In genomic region chr19:7210359-7210758, GRCh38 we compare ENCODE assay signal across 36 cellular contexts.
"Had no signal": no experiment of that assay in that cellular context is flagged by ENCODE, and none has a peak within 500 bp of the region (broad histone marks: within the 10 kb centered on the region; RNA-seq: fewer than 3 reads in every experiment).

No MANE protein-coding gene starts in this region.

- H3K27ac ChIP-seq: breast epithelium, colonic mucosa, foreskin keratinocyte, gastroesophageal sphincter had no signal

- H3K4me3 ChIP-seq: adrenal gland, breast epithelium, cardiac muscle cell, colonic mucosa, esophagus muscularis mucosa, gastroesophageal sphincter had no signal

- H3K4me1 ChIP-seq: breast epithelium, colonic mucosa, foreskin keratinocyte had no signal

- H3K9me3 Mint-ChIP-seq: activated CD4-positive, alpha-beta memory T cell treated with anti-CD3 and anti-CD28 coated beads for 36 hours; activated CD4-positive, alpha-beta T cell treated with anti-CD3 and anti-CD28 coated beads, Interleukin-2, amount 10 ng/mL, durations not matched to agents 24 days and 14 days; activated naive CD4-positive, alpha-beta T cell treated with anti-CD3 and anti-CD28 coated beads for 36 hours; activated naive CD4-positive, alpha-beta T cell treated with anti-CD3 and anti-CD28 coated beads, Interleukin-2, amount 50 U/mL, for 24 hours; activated naive CD8-positive, alpha-beta T cell treated with anti-CD3 and anti-CD28 coated beads for 36 hours; activated naive CD8-positive, alpha-beta T cell treated with anti-CD3 and anti-CD28 coated beads, Interleukin-2, amount 50 U/mL, for 24 hours; activated T-helper 2 cell treated with anti-CD3 and anti-CD28 coated beads, Interferon-gamma antibody, Interleukin-2, Interleukin-4, amounts not matched to agents 10 μg/mL and 5 μg/mL and 100 μg/mL, durations not matched to agents 14 hours and 24 hours and 36 hours; brain; dendritic cell treated with granulocyte-macrophage colony-stimulating factor and Interleukin-4, amounts not matched to agents 40 ng/mL and 50 ng/mL, for 4 days; effector memory CD8-positive, alpha-beta T cell; T-helper 2 cell treated with Interferon-gamma antibody and Interleukin-4, amounts not matched to agents 5 μg/mL and 100 μg/mL, for 36 hours had no signal

- H3K36me3 Mint-ChIP-seq: activated CD4-positive, alpha-beta memory T cell treated with anti-CD3 and anti-CD28 coated beads for 36 hours; activated CD8-positive, alpha-beta memory T cell treated with anti-CD3 and anti-CD28 coated beads, Interleukin-2, amount 10 ng/mL, durations not matched to agents 7 days and 5 days; activated naive CD8-positive, alpha-beta T cell treated with anti-CD3 and anti-CD28 coated beads for 36 hours; brain had no signal

- H3K27ac Mint-ChIP-seq: activated CD4-positive, alpha-beta memory T cell treated with anti-CD3 and anti-CD28 coated beads for 36 hours; activated CD4-positive, alpha-beta T cell treated with anti-CD3 and anti-CD28 coated beads for 36 hours; activated CD4-positive, alpha-beta T cell treated with anti-CD3 and anti-CD28 coated beads, Interleukin-2, amount 10 ng/mL, durations not matched to agents 24 days and 14 days; activated CD8-positive, alpha-beta memory T cell treated with anti-CD3 and anti-CD28 coated beads, Interleukin-2, amount 10 ng/mL, durations not matched to agents 7 days and 5 days; activated CD8-positive, alpha-beta T cell treated with anti-CD3 and anti-CD28 coated beads, Interleukin-2, amount 10 ng/mL, durations not matched to agents 7 days and 5 days; activated naive CD4-positive, alpha-beta T cell treated with anti-CD3 and anti-CD28 coated beads for 36 hours; activated naive CD4-positive, alpha-beta T cell treated with anti-CD3 and anti-CD28 coated beads, Interleukin-2, amount 50 U/mL, for 24 hours; activated naive CD8-positive, alpha-beta T cell treated with anti-CD3 and anti-CD28 coated beads for 36 hours; activated naive CD8-positive, alpha-beta T cell treated with anti-CD3 and anti-CD28 coated beads, Interleukin-2, amount 50 U/mL, for 24 hours; activated T-helper 1 cell treated with anti-CD3 and anti-CD28 coated beads, Interleukin-12 subunit alpha, Interleukin-12 subunit beta, Interleukin-2, Interleukin-4 antibody, amounts not matched to agents 30 ng/mL and 10 ng/mL and 1 ng/mL, durations not matched to agents 14 hours and 24 hours and 36 hours; activated T-helper 2 cell treated with anti-CD3 and anti-CD28 coated beads, Interferon-gamma antibody, Interleukin-2, Interleukin-4, amounts not matched to agents 10 μg/mL and 5 μg/mL and 100 μg/mL, durations not matched to agents 14 hours and 24 hours and 36 hours; dendritic cell treated with granulocyte-macrophage colony-stimulating factor and Interleukin-4, amounts not matched to agents 40 ng/mL and 50 ng/mL, for 4 days; effector memory CD8-positive, alpha-beta T cell; T-helper 17 cell; T-helper 2 cell treated with Interferon-gamma antibody and Interleukin-4, amounts not matched to agents 5 μg/mL and 100 μg/mL, for 36 hours had no signal

- ATAC-seq: activated CD4-positive, alpha-beta T cell treated with anti-CD3 and anti-CD28 coated beads for 36 hours; activated CD8-positive, alpha-beta memory T cell treated with anti-CD3 and anti-CD28 coated beads, Interleukin-2, amount 10 ng/mL, durations not matched to agents 7 days and 5 days; activated CD8-positive, alpha-beta T cell treated with anti-CD3 and anti-CD28 coated beads, Interleukin-2, amount 10 ng/mL, durations not matched to agents 7 days and 5 days; activated naive CD8-positive, alpha-beta T cell treated with anti-CD3 and anti-CD28 coated beads, Interleukin-2, amount 50 U/mL, for 24 hours; effector memory CD8-positive, alpha-beta T cell; foreskin keratinocyte; gastroesophageal sphincter; T-helper 17 cell had no signal

- H3K27me3 ChIP-seq: adrenal gland, breast epithelium, cardiac muscle cell, colonic mucosa, esophagus muscularis mucosa, gastroesophageal sphincter had no signal

- H3K9me3 ChIP-seq: adrenal gland, breast epithelium, colonic mucosa, esophagus muscularis mucosa, gastroesophageal sphincter had no signal

- DNase-seq: activated CD4-positive, alpha-beta T cell treated with anti-CD3 and anti-CD28 coated beads, Interleukin-2, amount 10 ng/mL, durations not matched to agents 24 days and 14 days; activated CD4-positive, CD25-positive, alpha-beta regulatory T cell; activated CD4-positive, CD25-positive, alpha-beta regulatory T cell treated with anti-CD3 and anti-CD28 coated beads, Interleukin-2, amount 50 U/mL, for 72 hours; activated CD8-positive, alpha-beta memory T cell treated with anti-CD3 and anti-CD28 coated beads, Interleukin-2, amount 10 ng/mL, durations not matched to agents 7 days and 5 days; activated CD8-positive, alpha-beta memory T cell treated with anti-CD3 and anti-CD28 coated beads, Interleukin-2, amount 50 U/mL, for 4 hours; activated CD8-positive, alpha-beta T cell treated with anti-CD3 and anti-CD28 coated beads, Interleukin-2, amount 10 ng/mL, durations not matched to agents 7 days and 5 days; activated effector memory CD4-positive, alpha-beta T cell treated with anti-CD3 and anti-CD28 coated beads, Interleukin-2, amount 50 U/mL, for 16 hours; activated naive CD8-positive, alpha-beta T cell treated with anti-CD3 and anti-CD28 coated beads for 36 hours; activated naive CD8-positive, alpha-beta T cell treated with anti-CD3 and anti-CD28 coated beads, Interleukin-2, amount 50 U/mL, for 24 hours; activated T-cell treated with anti-CD3 and anti-CD28 coated beads, Interleukin-2, amount 50 U/mL, for 1 hour; activated T-cell treated with anti-CD3 and anti-CD28 coated beads, Interleukin-2, amount 50 U/mL, for 48 hours; adrenal gland; aorta; central memory CD4-positive, alpha-beta T cell; cerebellar nuclear complex; colonic mucosa; effector CD4-positive, alpha-beta T cell; effector memory CD8-positive, alpha-beta T cell; erythroblast; foreskin keratinocyte; T-helper 1 cell; T-helper 17 cell; T1000 had no signal

- H3K4me3 Mint-ChIP-seq: activated CD4-positive, alpha-beta memory T cell treated with anti-CD3 and anti-CD28 coated beads for 36 hours; activated CD4-positive, alpha-beta T cell treated with anti-CD3 and anti-CD28 coated beads for 36 hours; activated CD4-positive, alpha-beta T cell treated with anti-CD3 and anti-CD28 coated beads, Interleukin-2, amount 10 ng/mL, durations not matched to agents 24 days and 14 days; activated CD8-positive, alpha-beta memory T cell treated with anti-CD3 and anti-CD28 coated beads, Interleukin-2, amount 10 ng/mL, durations not matched to agents 7 days and 5 days; activated CD8-positive, alpha-beta T cell treated with anti-CD3 and anti-CD28 coated beads, Interleukin-2, amount 10 ng/mL, durations not matched to agents 7 days and 5 days; activated naive CD4-positive, alpha-beta T cell treated with anti-CD3 and anti-CD28 coated beads for 36 hours; activated naive CD4-positive, alpha-beta T cell treated with anti-CD3 and anti-CD28 coated beads, Interleukin-2, amount 50 U/mL, for 24 hours; activated naive CD8-positive, alpha-beta T cell treated with anti-CD3 and anti-CD28 coated beads for 36 hours; activated naive CD8-positive, alpha-beta T cell treated with anti-CD3 and anti-CD28 coated beads, Interleukin-2, amount 50 U/mL, for 24 hours; activated T-helper 1 cell treated with anti-CD3 and anti-CD28 coated beads, Interleukin-12 subunit alpha, Interleukin-12 subunit beta, Interleukin-2, Interleukin-4 antibody, amounts not matched to agents 30 ng/mL and 10 ng/mL and 1 ng/mL, durations not matched to agents 14 hours and 24 hours and 36 hours; brain; dendritic cell treated with granulocyte-macrophage colony-stimulating factor and Interleukin-4, amounts not matched to agents 40 ng/mL and 50 ng/mL, for 4 days; effector memory CD8-positive, alpha-beta T cell; T-helper 17 cell; T-helper 2 cell treated with Interferon-gamma antibody and Interleukin-4, amounts not matched to agents 5 μg/mL and 100 μg/mL, for 36 hours had no signal

- H3K36me3 ChIP-seq: adrenal gland, breast epithelium, cardiac muscle cell, colonic mucosa, esophagus muscularis mucosa, gastroesophageal sphincter had no signal

- H3K27me3 Mint-ChIP-seq: activated naive CD4-positive, alpha-beta T cell treated with anti-CD3 and anti-CD28 coated beads, Interleukin-2, amount 50 U/mL, for 24 hours; brain; dendritic cell treated with granulocyte-macrophage colony-stimulating factor and Interleukin-4, amounts not matched to agents 40 ng/mL and 50 ng/mL, for 4 days had no signal
